Comparison of ENCODE assay signal across 2 cellular contexts in genomic region chr17:82323514-82324234, GRCh38.
A peak's percentile ranks its signal among the peaks of the same experiment; 100 is the strongest.
TF ChIP-seq lines count a peak whose summit lies in the region.

No MANE protein-coding gene starts in this region.

TF ChIP-seq in GM12878, 131 proteins besides CTCF, POLR2A, EP300 and RAD21:
- no peak for TF ChIP-seq ZNF384 (IDR thresholded peaks at IDR 0.05; ENCODE audit: borderline replicate concordance, low read depth, low read length)
- no peak for TF ChIP-seq STAT3 (IDR thresholded peaks at IDR 0.05; ENCODE audit: low read depth, low read length)
- no peak for TF ChIP-seq HDGF (IDR thresholded peaks at IDR 0.05)
- TF ChIP-seq TCF7 (IDR thresholded peaks at IDR 0.05; ENCODE audit: borderline replicate concordance), result no peak
- no peak for TF ChIP-seq ETV6 (conservative IDR thresholded peaks at IDR 0.05 in 1 of 2, IDR thresholded peaks at IDR 0.05 in 1 of 2; ENCODE audit: borderline replicate concordance in 1 of 2, low read depth in 1 of 2)
- TF ChIP-seq CREM (IDR thresholded peaks at IDR 0.05; ENCODE audit: low read depth), result no peak
- TF ChIP-seq JUND (IDR thresholded peaks at IDR 0.05; ENCODE audit: low read depth, low read length), result no peak
- TF ChIP-seq NR2F1 (conservative IDR thresholded peaks at IDR 0.05), result peak; percentile 73

TF ChIP-seq in HEK293T, 16 proteins besides CTCF, POLR2A, EP300 and RAD21:
- TF ChIP-seq PKNOX1 (IDR thresholded peaks at IDR 0.05) (no peak), SUZ12 (IDR thresholded peaks at IDR 0.05) (no peak), SP1 (IDR thresholded peaks at IDR 0.05) (no peak), BHLHE40 (IDR thresholded peaks at IDR 0.05; ENCODE audit: borderline replicate concordance) (no peak), NFRKB (IDR thresholded peaks at IDR 0.05) (no peak), FOXM1 (IDR thresholded peaks at IDR 0.05; ENCODE audit: borderline replicate concordance) (no peak), CTBP1 (IDR thresholded peaks at IDR 0.05; ENCODE audit: borderline replicate concordance) (no peak), ARNT (IDR thresholded peaks at IDR 0.05) (no peak)
